In the genomic region with DNA sequence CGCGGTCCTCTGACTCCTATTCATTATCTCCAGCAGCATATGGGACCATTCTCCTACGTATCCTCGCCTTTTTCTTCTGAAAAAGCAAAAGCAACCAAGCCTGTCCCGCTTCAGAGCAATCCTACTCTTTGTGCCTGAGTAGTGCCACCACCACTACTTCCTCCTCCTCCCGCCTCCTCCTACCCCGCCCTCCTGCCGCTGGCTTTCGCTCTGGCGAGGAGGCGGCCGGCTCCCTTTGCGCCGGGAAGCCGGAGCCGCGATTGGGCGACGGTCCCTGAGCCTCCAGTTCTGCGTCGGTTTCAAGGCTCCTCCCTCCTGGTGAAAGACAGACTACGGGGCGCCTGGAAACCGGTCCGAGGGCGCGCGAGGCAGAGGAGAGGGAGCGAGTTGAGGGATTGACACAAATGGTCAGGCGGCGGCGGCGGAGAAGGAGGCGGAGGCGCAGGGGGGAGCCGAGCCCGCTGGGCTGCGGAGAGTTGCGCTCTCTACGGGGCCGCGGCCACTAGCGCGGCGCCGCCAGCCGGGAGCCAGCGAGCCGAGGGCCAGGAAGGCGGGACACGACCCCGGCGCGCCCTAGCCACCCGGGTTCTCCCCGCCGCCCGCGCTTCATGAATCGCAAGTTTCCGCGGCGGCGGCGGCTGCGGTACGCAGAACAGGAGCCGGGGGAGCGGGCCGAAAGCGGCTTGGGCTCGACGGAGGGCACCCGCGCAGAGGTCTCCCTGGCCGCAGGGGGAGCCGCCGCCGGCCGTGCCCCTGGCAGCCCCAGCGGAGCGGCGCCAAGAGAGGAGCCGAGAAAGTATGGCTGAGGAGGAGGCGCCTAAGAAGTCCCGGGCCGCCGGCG, we compare ENCODE assay signal across 8 cellular contexts. TPM values are rescaled to one million over a fixed set of nuclear protein-coding genes. Genes with fewer than 3 reads are reported as not detected.
DNase-seq lines count a peak whose midpoint lies in the region; ATAC-seq and TF ChIP-seq lines count a peak whose summit lies in the region.

Gene FZD1, plus strand, starts transcription at position 351 of the 841 bp plus-strand sequence. Its CDS starts 448 bp downstream, at position 799.

- no peaks in the 10 kb centered on the region for H3K9me3 ChIP-seq in iPS-15b (ENCODE audit: control insufficient read depth, insufficient read depth, low read length)

- H3K36me3 ChIP-seq in iPS-15b (ENCODE audit: control insufficient read depth, insufficient read depth, low read length): no peaks in the 10 kb centered on the region

- H3K4me3 ChIP-seq in iPS-15b (ENCODE audit: low read depth, low read length): peak within 1 kb of the TSS; percentile 75

- ATAC-seq in HG02840 (IDR thresholded peaks at IDR 0.05; ENCODE audit: low FRiP score, unreplicated experiment) (peak; percentile 89), SK-N-SH treated with all-trans-retinoic acid at 6 μM for 48 hours (peak; percentile 94), sciatic nerve (peak; percentile 97)

- in situ Hi-C loops in T47D (cut with HindIII; ENCODE audit: low pct_unique_long_range_greater_than_20kb, low sequenced_read_pairs): no loop called here

- intact Hi-C loops in sciatic nerve (cut with DNase I): no loop called here

- H3K27me3 ChIP-seq in iPS-15b (ENCODE audit: control insufficient read depth, insufficient read depth, low read length): peaks cover 84% of the 10 kb centered on the region

- no peak within 1 kb of the TSS for H3K9ac ChIP-seq in iPS-15b (ENCODE audit: low read depth, low read length)

- DNase-seq in activated CD4-positive, alpha-beta T cell treated with anti-CD3 and anti-CD28 coated beads for 24 hours (ENCODE audit: low read depth in 2 of 2): peak; percentile 44 to 59
- DNase-seq in activated CD4-positive, alpha-beta T cell treated with anti-CD3 and anti-CD28 coated beads for 1 hour: no peak
- DNase-seq in NCI-H1105 treated with DMSO at 0.1 percent for 48 hours (lab: John Stamatoyannopoulos, UW): peak; percentile 98
- DNase-seq in T47D (ENCODE audit: low read depth in 1 of 2, low spot score in 1 of 2): peak; percentile 82 to 98
- peak; percentile 97 for DNase-seq in sciatic nerve (ENCODE audit: low spot score)

- H3K4me1 ChIP-seq in iPS-15b (ENCODE audit: control insufficient read depth, insufficient read depth, low read length): peaks cover 10% of the 10 kb centered on the region

TF ChIP-seq in SK-N-SH treated with all-trans-retinoic acid at 6 μM for 48 hours, 23 proteins besides CTCF, POLR2A, EP300 and RAD21 (continues in another document):
- TF ChIP-seq CSDC2 (CRISPR knock-in tag; IDR thresholded peaks at IDR 0.05) (no peak), PPARA (CRISPR knock-in tag; IDR thresholded peaks at IDR 0.05; ENCODE audit: borderline replicate concordance) (no peak), POU6F1 (CRISPR knock-in tag; IDR thresholded peaks at IDR 0.05; ENCODE audit: borderline replicate concordance, low read depth) (peak; percentile 90; the same call in 1 of the 2 replicates), ZNF8 (CRISPR knock-in tag; IDR thresholded peaks at IDR 0.05) (peak; percentile 87), ESRRG (CRISPR knock-in tag; IDR thresholded peaks at IDR 0.05) (no peak), ZFP3 (CRISPR knock-in tag; IDR thresholded peaks at IDR 0.05) (peak; percentile 42; the same call in 1 of the 2 replicates), ZNF565 (CRISPR knock-in tag; conservative IDR thresholded peaks at IDR 0.05; ENCODE audit: low read depth) (no peak), ISL1 (CRISPR knock-in tag; IDR thresholded peaks at IDR 0.05) (peak; percentile 42), TOX (CRISPR knock-in tag; IDR thresholded peaks at IDR 0.05; ENCODE audit: borderline replicate concordance) (no peak), RARB (CRISPR knock-in tag; IDR thresholded peaks at IDR 0.05) (0 out of 2 replicates have a peak, but pooled peaks have one; percentile 63), TCF4 (CRISPR knock-in tag; IDR thresholded peaks at IDR 0.05; ENCODE audit: borderline replicate concordance) (peak; percentile 35; the same call in 1 of the 2 replicates), ZC3H10 (CRISPR knock-in tag; IDR thresholded peaks at IDR 0.05) (no peak), GLIS3 (CRISPR knock-in tag; IDR thresholded peaks at IDR 0.05) (no peak), ZNF70 (CRISPR knock-in tag; IDR thresholded peaks at IDR 0.05) (peak; percentile 73), BACH2 (CRISPR knock-in tag; IDR thresholded peaks at IDR 0.05; ENCODE audit: borderline replicate concordance) (no peak), ZFP30 (CRISPR knock-in tag; IDR thresholded peaks at IDR 0.05) (no peak), CREB5 (CRISPR knock-in tag; IDR thresholded peaks at IDR 0.05; ENCODE audit: low read depth) (0 out of 2 replicates have a peak, but pooled peaks have one; percentile 27), ARNTL (CRISPR knock-in tag; IDR thresholded peaks at IDR 0.05; ENCODE audit: borderline replicate concordance, low read depth) (no peak)
- TF ChIP-seq, protein P1, sequence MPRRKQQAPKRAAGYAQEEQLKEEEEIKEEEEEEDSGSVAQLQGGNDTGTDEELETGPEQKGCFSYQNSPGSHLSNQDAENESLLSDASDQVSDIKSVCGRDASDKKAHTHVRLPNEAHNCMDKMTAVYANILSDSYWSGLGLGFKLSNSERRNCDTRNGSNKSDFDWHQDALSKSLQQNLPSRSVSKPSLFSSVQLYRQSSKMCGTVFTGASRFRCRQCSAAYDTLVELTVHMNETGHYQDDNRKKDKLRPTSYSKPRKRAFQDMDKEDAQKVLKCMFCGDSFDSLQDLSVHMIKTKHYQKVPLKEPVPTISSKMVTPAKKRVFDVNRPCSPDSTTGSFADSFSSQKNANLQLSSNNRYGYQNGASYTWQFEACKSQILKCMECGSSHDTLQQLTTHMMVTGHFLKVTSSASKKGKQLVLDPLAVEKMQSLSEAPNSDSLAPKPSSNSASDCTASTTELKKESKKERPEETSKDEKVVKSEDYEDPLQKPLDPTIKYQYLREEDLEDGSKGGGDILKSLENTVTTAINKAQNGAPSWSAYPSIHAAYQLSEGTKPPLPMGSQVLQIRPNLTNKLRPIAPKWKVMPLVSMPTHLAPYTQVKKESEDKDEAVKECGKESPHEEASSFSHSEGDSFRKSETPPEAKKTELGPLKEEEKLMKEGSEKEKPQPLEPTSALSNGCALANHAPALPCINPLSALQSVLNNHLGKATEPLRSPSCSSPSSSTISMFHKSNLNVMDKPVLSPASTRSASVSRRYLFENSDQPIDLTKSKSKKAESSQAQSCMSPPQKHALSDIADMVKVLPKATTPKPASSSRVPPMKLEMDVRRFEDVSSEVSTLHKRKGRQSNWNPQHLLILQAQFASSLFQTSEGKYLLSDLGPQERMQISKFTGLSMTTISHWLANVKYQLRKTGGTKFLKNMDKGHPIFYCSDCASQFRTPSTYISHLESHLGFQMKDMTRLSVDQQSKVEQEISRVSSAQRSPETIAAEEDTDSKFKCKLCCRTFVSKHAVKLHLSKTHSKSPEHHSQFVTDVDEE (CRISPR knock-in tag; IDR thresholded peaks at IDR 0.05): no peak; the same call in 1 of the 2 replicates
- TF ChIP-seq, protein P2, sequence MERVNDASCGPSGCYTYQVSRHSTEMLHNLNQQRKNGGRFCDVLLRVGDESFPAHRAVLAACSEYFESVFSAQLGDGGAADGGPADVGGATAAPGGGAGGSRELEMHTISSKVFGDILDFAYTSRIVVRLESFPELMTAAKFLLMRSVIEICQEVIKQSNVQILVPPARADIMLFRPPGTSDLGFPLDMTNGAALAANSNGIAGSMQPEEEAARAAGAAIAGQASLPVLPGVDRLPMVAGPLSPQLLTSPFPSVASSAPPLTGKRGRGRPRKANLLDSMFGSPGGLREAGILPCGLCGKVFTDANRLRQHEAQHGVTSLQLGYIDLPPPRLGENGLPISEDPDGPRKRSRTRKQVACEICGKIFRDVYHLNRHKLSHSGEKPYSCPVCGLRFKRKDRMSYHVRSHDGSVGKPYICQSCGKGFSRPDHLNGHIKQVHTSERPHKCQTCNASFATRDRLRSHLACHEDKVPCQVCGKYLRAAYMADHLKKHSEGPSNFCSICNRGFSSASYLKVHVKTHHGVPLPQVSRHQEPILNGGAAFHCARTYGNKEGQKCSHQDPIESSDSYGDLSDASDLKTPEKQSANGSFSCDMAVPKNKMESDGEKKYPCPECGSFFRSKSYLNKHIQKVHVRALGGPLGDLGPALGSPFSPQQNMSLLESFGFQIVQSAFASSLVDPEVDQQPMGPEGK (CRISPR knock-in tag; IDR thresholded peaks at IDR 0.05; ENCODE audit: borderline replicate concordance): no peak

RNA-seq across cellular contexts. Expression of gene FZD1, which starts in this region (rescaled TPM):
- total RNA-seq in sciatic nerve: 120 TPM
